8 cellular contexts compared by ENCODE assay signal in genomic region chr6:110039996-110040383, GRCh38.
DNase-seq lines count a peak whose midpoint lies in the region; ATAC-seq, FAIRE-seq and TF ChIP-seq lines count a peak whose summit lies in the region.

No MANE protein-coding gene starts in this region.

- peak overlapping the region; percentile 62 for H3K4me3 ChIP-seq in WERI-Rb-1 (ENCODE audit: low read depth, low read length)

- H3K4me1 Mint-ChIP-seq in chondrocyte (ENCODE audit: low read depth) = peaks cover 10% of the 10 kb centered on the region
- peaks cover 9% of the 10 kb centered on the region for H3K4me1 Mint-ChIP-seq in memory B cell
- H3K4me1 Mint-ChIP-seq in stimulated activated naive CD8-positive, alpha-beta T cell treated with anti-CD3 and anti-CD28 coated beads, Interleukin-15, amount 100 ng/mL, for 72 hours = peaks cover 21% of the 10 kb centered on the region

- TF ChIP-seq CTCF in WERI-Rb-1 (IDR thresholded peaks at IDR 0.05; ENCODE audit: low read depth, low read length) (peak; percentile 63), chondrocyte (IDR thresholded peaks at IDR 0.05) (peak; percentile 38)

- H3K36me3 Mint-ChIP-seq in chondrocyte (ENCODE audit: low read depth) (no peaks in the 10 kb centered on the region), memory B cell (no peaks in the 10 kb centered on the region)

- peaks cover 16% of the 10 kb centered on the region for H3K27me3 Mint-ChIP-seq in chondrocyte (ENCODE audit: low read depth)
- no peaks in the 10 kb centered on the region for H3K27me3 Mint-ChIP-seq in memory B cell
- no peaks in the 10 kb centered on the region for H3K27me3 Mint-ChIP-seq in stimulated activated naive CD8-positive, alpha-beta T cell treated with anti-CD3 and anti-CD28 coated beads, Interleukin-15, amount 100 ng/mL, for 72 hours

- H3K9me3 Mint-ChIP-seq in chondrocyte (ENCODE audit: low read depth) (no peaks in the 10 kb centered on the region), memory B cell (no peaks in the 10 kb centered on the region)
- H3K9me3 Mint-ChIP-seq in stimulated activated naive CD8-positive, alpha-beta T cell treated with anti-CD3 and anti-CD28 coated beads, Interleukin-15, amount 100 ng/mL, for 72 hours = no peaks in the 10 kb centered on the region

- DNase-seq in GM12892 (ENCODE audit: insufficient read length) = no peak
- peak; percentile 60 for DNase-seq in NCI-H1105 treated with DMSO at 0.1 percent for 48 hours (lab: John Stamatoyannopoulos, UW)
- peak; percentile 37 for DNase-seq in WERI-Rb-1
- no peak for DNase-seq in chondrocyte (ENCODE audit: low spot score)
- peak; percentile 38 to 58 for DNase-seq in memory B cell (ENCODE audit: low spot score in 2 of 2)
- peak; percentile 60 to 64 for DNase-seq in stimulated activated naive CD8-positive, alpha-beta T cell treated with anti-CD3 and anti-CD28 coated beads, Interleukin-15, amount 100 ng/mL, for 72 hours
- no peak for DNase-seq in H54 (ENCODE audit: insufficient read length, low spot score)

- TF ChIP-seq POLR2A in GM12892 (IDR thresholded peaks at IDR 0.05; ENCODE audit: low read depth, low read length) (no peak), H54 (IDR thresholded peaks at IDR 0.05; ENCODE audit: low read depth, low read length) (no peak)

- no peak overlapping the region for H3K27ac ChIP-seq in WERI-Rb-1

- no peaks in the 10 kb centered on the region for H3K36me3 ChIP-seq in WERI-Rb-1

- ATAC-seq in HG02678 (IDR thresholded peaks at IDR 0.05; ENCODE audit: unreplicated experiment) (peak; percentile 49), memory B cell (ENCODE audit: low read depth) (peak; percentile 64)
- ATAC-seq in stimulated activated naive CD8-positive, alpha-beta T cell treated with anti-CD3 and anti-CD28 coated beads, Interleukin-15, amount 100 ng/mL, for 72 hours = peak; percentile 75

- FAIRE-seq in GM12892 (lab: Jason Lieb, UNC) (peak; percentile 44), H54 (lab: Jason Lieb, UNC) (no peak)

- no peaks in the 10 kb centered on the region for H3K27me3 ChIP-seq in WERI-Rb-1 (ENCODE audit: insufficient read depth, low read depth, severe bottlenecking)

- H3K4me3 Mint-ChIP-seq in chondrocyte (ENCODE audit: unreplicated experiment) = peak overlapping the region; percentile 72
- H3K4me3 Mint-ChIP-seq in memory B cell = peak overlapping the region; percentile 90
- peak overlapping the region; percentile 92 to 99 for H3K4me3 Mint-ChIP-seq in stimulated activated naive CD8-positive, alpha-beta T cell treated with anti-CD3 and anti-CD28 coated beads, Interleukin-15, amount 100 ng/mL, for 72 hours

- H3K9me3 ChIP-seq in WERI-Rb-1 (ENCODE audit: severe bottlenecking) = no peaks in the 10 kb centered on the region

- H3K27ac Mint-ChIP-seq in chondrocyte (ENCODE audit: unreplicated experiment) (no peak overlapping the region), memory B cell (peak overlapping the region; percentile 86)
- peak overlapping the region; percentile 98 to 99 for H3K27ac Mint-ChIP-seq in stimulated activated naive CD8-positive, alpha-beta T cell treated with anti-CD3 and anti-CD28 coated beads, Interleukin-15, amount 100 ng/mL, for 72 hours

Comparison
In these comparisons a context has a peak if more than half of its experiments do, and no peak if none do; other contexts are left out.
1. DNase-seq: peak in NCI-H1105 treated with DMSO at 0.1 percent for 48 hours (single experiment), WERI-Rb-1 (single experiment), memory B cell (2 of 2) and stimulated activated naive CD8-positive, alpha-beta T cell treated with anti-CD3 and anti-CD28 coated beads, Interleukin-15, amount 100 ng/mL, for 72 hours (2 of 2); none in GM12892 (single experiment), chondrocyte (single experiment) and H54 (single experiment).
2. Peak in every context shown above with its lines, with median percentiles within 50 percentile points of each other: ATAC-seq and H3K4me3 Mint-ChIP-seq.